In the genomic region with DNA sequence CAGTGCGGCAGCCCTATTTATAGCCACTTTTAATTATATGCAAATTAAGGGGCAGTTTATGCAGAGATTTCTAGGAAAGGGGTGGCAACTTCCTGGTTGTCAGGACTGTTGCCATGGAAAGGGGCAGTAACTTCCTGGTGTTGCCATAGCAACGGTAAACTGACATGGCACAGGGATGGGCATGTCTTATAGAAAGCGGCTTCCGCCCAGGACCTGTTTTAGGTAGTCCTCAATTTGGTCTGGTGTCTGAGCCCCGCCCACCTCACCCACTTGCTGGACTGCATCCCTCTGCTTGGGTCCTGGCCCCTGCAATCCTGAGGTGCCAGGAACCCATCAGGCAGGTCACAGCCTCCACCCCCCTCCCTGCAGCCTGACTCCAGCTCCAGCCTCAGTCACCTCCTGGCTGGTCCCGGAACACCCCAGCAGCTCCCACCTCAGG, we compare ENCODE assay signal across 13 cellular contexts.
DNase-seq lines count a peak whose midpoint lies in the region; ATAC-seq, FAIRE-seq and TF ChIP-seq lines count a peak whose summit lies in the region.
"Had no signal": no experiment of that assay in that cellular context is flagged by ENCODE, and none has a peak within 500 bp of the region (broad histone marks: within the 10 kb centered on the region; RNA-seq: fewer than 3 reads in every experiment).

No MANE protein-coding gene starts in this region.

- POLR2A ChIA-PET in A549 (lab: Yijun Ruan, JAX), result no interaction called here

- WGBS in A549 (ENCODE audit: missing lambda C conversion rate), result 70% methylated on average over 6 of the region's 6 CpGs
- 87 to 88% methylated on average over 5 to 6 of the region's 6 CpGs for WGBS in ectodermal cell, 2 experiments

- no peak overlapping the region for H3K27ac ChIP-seq in A549
- peak overlapping the region; percentile 31 for H3K27ac ChIP-seq in ectodermal cell (ENCODE audit: insufficient read depth, low read depth, low read length, poor library complexity, severe bottlenecking)
- H3K27ac ChIP-seq: C4-2B had no signal

- no peak for TF ChIP-seq RAD21 in A549 (conservative IDR thresholded peaks at IDR 0.05 in 1 of 2, IDR thresholded peaks at IDR 0.05 in 1 of 2)

- H3K4me2 ChIP-seq in A549, result no peak overlapping the region

- DNase-seq in A549 (ENCODE audit: low read depth in 1 of 2, low spot score in 1 of 2) (peak in 1 of 2 experiments; percentile 55), GM12865 (ENCODE audit: low read depth) (peak; percentile 29), NCI-H2227 (lab: John Stamatoyannopoulos, UW; ENCODE audit: unreplicated experiment) (peak; percentile 71), epidermal melanocyte (ENCODE audit: insufficient read length, low spot score) (no peak), pons (ENCODE audit: low spot score) (no peak)
- DNase-seq: naive B cell, SHP77 treated with DMSO at 0.1 percent for 48 hours had no signal

- TF ChIP-seq CTCF in A549 (IDR thresholded peaks at IDR 0.05), result no peak
- no peak for TF ChIP-seq CTCF in GM12865 (IDR thresholded peaks at IDR 0.05; ENCODE audit: insufficient read depth, low read depth, low read length, missing control alignments)

- H3K4me3 ChIP-seq in A549 (no peak overlapping the region), GM12865 (ENCODE audit: low read depth, low read length) (no peak overlapping the region), ectodermal cell (ENCODE audit: insufficient read depth, low read depth, low read length) (no peak overlapping the region)

- no peak for TF ChIP-seq POLR2A in A549 (IDR thresholded peaks at IDR 0.05; ENCODE audit: low read length)

- H3K36me3 ChIP-seq in ectodermal cell (ENCODE audit: control insufficient read depth, insufficient read depth, low read length), result no peaks in the 10 kb centered on the region

- no peaks in the 10 kb centered on the region for H3K9me3 ChIP-seq in A549
- no peaks in the 10 kb centered on the region for H3K9me3 ChIP-seq in ectodermal cell (ENCODE audit: control insufficient read depth, low read length)

- CTCF ChIA-PET in A549 (lab: Yijun Ruan, JAX), result interaction anchor here (0.8 to 2.7 kb wide), 3 partner anchors 12 to 87 kb away, joined by 3 to 8 read pairs (median 6); no protein-coding TSS in a partner anchor

- H3K4me1 ChIP-seq in A549, result no peaks in the 10 kb centered on the region
- H3K4me1 ChIP-seq in ectodermal cell (ENCODE audit: control insufficient read depth, insufficient read depth, low read length), result peaks cover 9% of the 10 kb centered on the region

- ATAC-seq in A549, result peak in 1 of 2 experiments; percentile 49; a peak in 3 of 6 replicates
- ATAC-seq in GM21737 (IDR thresholded peaks at IDR 0.05; ENCODE audit: unreplicated experiment), result no peak
- ATAC-seq in GM19467 (IDR thresholded peaks at IDR 0.05; ENCODE audit: unreplicated experiment), result no peak
- ATAC-seq: activated naive CD4-positive, alpha-beta T cell treated with anti-CD3 and anti-CD28 coated beads, Interleukin-2, amount 50 U/mL, for 72 hours had no signal

- H3K27me3 ChIP-seq in ectodermal cell (ENCODE audit: control insufficient read depth, insufficient read depth, low read length, poor library complexity, severe bottlenecking), result no peaks in the 10 kb centered on the region

- no peak for FAIRE-seq in A549 (lab: Jason Lieb, UNC)
- FAIRE-seq: GM12891 had no signal

- no peak for TF ChIP-seq EP300 in A549 (IDR thresholded peaks at IDR 0.05)

TF ChIP-seq in A549, 52 proteins besides CTCF, POLR2A, EP300 and RAD21:
- TF ChIP-seq RFX5 (IDR thresholded peaks at IDR 0.05) (peak; percentile 75), ZC3H11A (IDR thresholded peaks at IDR 0.05) (no peak)

Comparison
In these comparisons a context has a peak if more than half of its experiments do, and no peak if none do; other contexts are left out.
1. DNase-seq: peak in GM12865 (single experiment) and NCI-H2227 (single experiment); none in epidermal melanocyte (single experiment) and pons (single experiment).